Comparison of ENCODE assay signal across 9 cellular contexts in genomic region chr10:103696411-103697145, GRCh38.
DNase-seq lines count a peak whose midpoint lies in the region; ATAC-seq lines count a peak whose summit lies in the region.
"Had no signal": no experiment of that assay in that cellular context is flagged by ENCODE, and none has a peak within 500 bp of the region (broad histone marks: within the 10 kb centered on the region; RNA-seq: fewer than 3 reads in every experiment).

No MANE protein-coding gene starts in this region.

- H3K4me3 Mint-ChIP-seq in stimulated activated memory B cell treated with anti-CD40 and anti-IgM and Interleukin-4, amounts not matched to agents 10 μg/mL and 1 μg/mL and 100 μg/mL, for 72 hours: peak overlapping the region; percentile 46

- no peak overlapping the region for H2BK120ac ChIP-seq in mesenchymal stem cell (ENCODE audit: low read depth, low read length)

- no peak overlapping the region for H3K4me2 ChIP-seq in mesenchymal stem cell (ENCODE audit: low read length, poor library complexity, severe bottlenecking)

- peaks cover 29% of the 10 kb centered on the region for H3K4me1 Mint-ChIP-seq in stimulated activated memory B cell treated with anti-CD40 and anti-IgM and Interleukin-4, amounts not matched to agents 10 μg/mL and 1 μg/mL and 100 μg/mL, for 72 hours

- H3K9ac ChIP-seq in mesenchymal stem cell (ENCODE audit: low read length): peak overlapping the region; percentile 18

- peak overlapping the region in 1 of 2 experiments; percentile 45 for H2BK12ac ChIP-seq in mesenchymal stem cell (ENCODE audit: low read length in 2 of 2)

- no peak overlapping the region for H2BK5ac ChIP-seq in mesenchymal stem cell (ENCODE audit: low read depth, low read length, poor library complexity, severe bottlenecking)

- H3K36me3 ChIP-seq in mesenchymal stem cell (ENCODE audit: control insufficient read depth in 1 of 2, insufficient read depth in 2 of 2, low read depth in 1 of 2, low read length in 2 of 2): no peaks in the 10 kb centered on the region
- H3K36me3 ChIP-seq: gastrocnemius medialis had no signal

- H3K4me3 ChIP-seq in mesenchymal stem cell (ENCODE audit: insufficient read depth in 1 of 2, low read depth in 1 of 2, low read length in 2 of 2): no peak overlapping the region
- H3K4me3 ChIP-seq: gastrocnemius medialis had no signal

- no peaks in the 10 kb centered on the region for H3K9me3 ChIP-seq in mesenchymal stem cell (ENCODE audit: control insufficient read depth, low read length)
- H3K9me3 ChIP-seq: gastrocnemius medialis had no signal

- H3K18ac ChIP-seq in mesenchymal stem cell (ENCODE audit: low read depth in 1 of 2, low read length in 2 of 2): peak overlapping the region; percentile 19 to 46

- H3K79me1 ChIP-seq in mesenchymal stem cell (replicated peaks; ENCODE audit: low read length, poor library complexity, severe bottlenecking): no peaks in the 10 kb centered on the region

- H3K14ac ChIP-seq in mesenchymal stem cell (ENCODE audit: low read length in 2 of 2): peak overlapping the region in 1 of 2 experiments; percentile 10

- no peak overlapping the region for H3K23ac ChIP-seq in mesenchymal stem cell (ENCODE audit: low read length in 2 of 2)

- H3K27ac ChIP-seq in cingulate gyrus (ENCODE audit: low read depth, low read length) (peak overlapping the region; percentile 98), mesenchymal stem cell (ENCODE audit: low read length, poor library complexity, severe bottlenecking) (no peak overlapping the region)

- H4K91ac ChIP-seq in mesenchymal stem cell (ENCODE audit: low read length): peak overlapping the region; percentile 77

- H2AFZ ChIP-seq in mesenchymal stem cell (ENCODE audit: low read depth, low read length): peak overlapping the region; percentile 11

- peak overlapping the region; percentile 88 for H4K8ac ChIP-seq in mesenchymal stem cell (ENCODE audit: low read length)

- H3K27me3 Mint-ChIP-seq in stimulated activated memory B cell treated with anti-CD40 and anti-IgM and Interleukin-4, amounts not matched to agents 10 μg/mL and 1 μg/mL and 100 μg/mL, for 72 hours: no peaks in the 10 kb centered on the region

- peaks cover 4 to 28% of the 10 kb centered on the region in 2 experiments for H3K27me3 ChIP-seq in mesenchymal stem cell (ENCODE audit: control insufficient read depth in 1 of 2, insufficient read depth in 1 of 2, low read length in 2 of 2)
- H3K27me3 ChIP-seq: gastrocnemius medialis had no signal

- H2BK15ac ChIP-seq in mesenchymal stem cell (ENCODE audit: low read depth, poor library complexity, severe bottlenecking): no peak overlapping the region

- H3K36me3 Mint-ChIP-seq in stimulated activated memory B cell treated with anti-CD40 and anti-IgM and Interleukin-4, amounts not matched to agents 10 μg/mL and 1 μg/mL and 100 μg/mL, for 72 hours: no peaks in the 10 kb centered on the region

- DNase-seq in COLO668 (lab: John Stamatoyannopoulos, UW; ENCODE audit: unreplicated experiment) (peak; percentile 8), LHCN-M2 (ENCODE audit: low read depth) (peak; percentile 88), mesenchymal stem cell (peak; percentile 94), NCI-H2107 (lab: John Stamatoyannopoulos, UW) (no peak)
- peak; percentile 69 for DNase-seq in activated CD4-positive, CD25-positive, alpha-beta regulatory T cell treated with anti-CD3 and anti-CD28 coated beads, Interleukin-2, amount 50 U/mL, for 72 hours

- H3K4me1 ChIP-seq in mesenchymal stem cell (ENCODE audit: control insufficient read depth, insufficient read depth, low read depth, low read length): peaks cover 29% of the 10 kb centered on the region

- H2AK5ac ChIP-seq in mesenchymal stem cell (ENCODE audit: low read length, severe bottlenecking): peak overlapping the region; percentile 23

- H3K4ac ChIP-seq in mesenchymal stem cell (ENCODE audit: low read depth in 1 of 2, low read length in 2 of 2): no peak overlapping the region

- peak overlapping the region; percentile 23 for H3K27ac Mint-ChIP-seq in stimulated activated memory B cell treated with anti-CD40 and anti-IgM and Interleukin-4, amounts not matched to agents 10 μg/mL and 1 μg/mL and 100 μg/mL, for 72 hours

- 16% methylated on average over 5 of the region's 10 CpGs for WGBS in mesenchymal stem cell

- ATAC-seq in GM21526 (IDR thresholded peaks at IDR 0.05; ENCODE audit: low FRiP score, unreplicated experiment): peak; percentile 37
- ATAC-seq in stimulated activated memory B cell treated with anti-CD40 and anti-IgM and Interleukin-4, amounts not matched to agents 10 μg/mL and 1 μg/mL and 100 μg/mL, for 72 hours: no peak

- H3K9me3 Mint-ChIP-seq in stimulated activated memory B cell treated with anti-CD40 and anti-IgM and Interleukin-4, amounts not matched to agents 10 μg/mL and 1 μg/mL and 100 μg/mL, for 72 hours: no peaks in the 10 kb centered on the region
